Comparison of ENCODE assay signal across 8 cellular contexts in the genomic region with DNA sequence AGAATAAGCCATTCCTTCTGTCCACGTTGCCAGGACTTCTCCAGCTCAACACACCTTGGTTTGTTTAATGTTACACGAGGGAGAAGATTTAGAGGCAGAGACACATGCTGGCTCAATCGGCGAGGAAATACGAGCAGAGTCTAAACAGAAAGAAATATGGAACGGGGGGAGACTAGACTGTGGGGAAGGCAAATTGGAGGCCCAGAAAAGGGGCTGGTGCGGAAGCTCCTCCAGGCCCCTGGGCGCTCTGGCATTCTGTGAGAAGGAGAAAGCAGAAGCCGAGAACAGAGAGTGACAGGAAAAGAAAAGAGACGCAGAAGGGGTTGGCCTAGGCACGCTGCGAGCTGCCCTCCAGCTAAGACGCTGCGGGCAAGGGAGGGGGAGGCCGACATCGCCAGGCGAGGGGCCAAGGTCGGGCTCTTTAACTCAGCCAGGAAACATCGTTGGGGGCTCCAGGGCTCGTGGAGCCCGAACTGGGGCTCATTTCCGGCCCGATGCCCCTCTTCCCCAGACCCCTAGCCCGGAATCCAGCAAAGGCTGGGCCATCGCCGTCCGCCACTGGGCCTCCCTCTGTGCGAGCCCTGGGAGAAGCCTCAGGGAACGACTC. TPM values are rescaled to one million over a fixed set of nuclear protein-coding genes. Genes with fewer than 3 reads are reported as not detected.
DNase-seq lines count a peak whose midpoint lies in the region; ATAC-seq, FAIRE-seq and TF ChIP-seq lines count a peak whose summit lies in the region.

No MANE protein-coding gene starts in this region.

- no peak overlapping the region for H3K27ac ChIP-seq in cardiac muscle cell
- H3K27ac ChIP-seq in SK-N-SH (ENCODE audit: low read depth in 2 of 2, low read length in 1 of 2), result no peak overlapping the region
- no peak overlapping the region for H3K27ac ChIP-seq in pancreas

- H3K4me1 ChIP-seq in cardiac muscle cell (ENCODE audit: low read depth), result peaks cover 13% of the 10 kb centered on the region
- peaks cover 3 to 11% of the 10 kb centered on the region in 2 experiments; a peak in 1 of 4 replicates for H3K4me1 ChIP-seq in SK-N-SH (ENCODE audit: control insufficient read depth in 1 of 2, insufficient read depth in 2 of 2, low read depth in 1 of 2, low read length in 1 of 2)
- peaks cover 6 to 11% (median 8%) of the 10 kb centered on the region in 3 donors for H3K4me1 ChIP-seq in pancreas

- FAIRE-seq in pancreas (lab: Jason Lieb, UNC), result no peak

- TF ChIP-seq EP300 in SK-N-SH (IDR thresholded peaks at IDR 0.05; ENCODE audit: borderline replicate concordance in 1 of 2, low read depth in 1 of 2, low read length in 1 of 2), result no peak

- H3K36me3 ChIP-seq in cardiac muscle cell, result no peaks in the 10 kb centered on the region
- H3K36me3 ChIP-seq in SK-N-SH (replicated peaks in 1 of 2; ENCODE audit: control insufficient read depth in 1 of 2, insufficient read depth in 2 of 2, low read length in 1 of 2), result no peaks in the 10 kb centered on the region
- H3K36me3 ChIP-seq in pancreas, result no peaks in the 10 kb centered on the region

- H3K27me3 ChIP-seq in cardiac muscle cell (peaks cover 100% of the 10 kb centered on the region), SK-N-SH (ENCODE audit: insufficient read depth) (peaks cover 88% of the 10 kb centered on the region), pancreas (peaks cover 9 to 52% (median 13%) of the 10 kb centered on the region in 4 donors)

- CTCF ChIA-PET in SK-N-SH (lab: Yijun Ruan, JAX), result interaction anchor here (1.0 to 4.0 kb wide), 4 partner anchors 11 to 164 kb away, joined by 3 to 11 read pairs (median 4); no protein-coding TSS in a partner anchor

- no peak overlapping the region for H3K9ac ChIP-seq in SK-N-SH

- ATAC-seq in Right ventricle myocardium inferior (no peak), pancreas (peak; percentile 22 to 54 (median 36))

- H3K4me3 ChIP-seq in cardiac muscle cell (peak overlapping the region; percentile 28), SK-N-SH (ENCODE audit: low read depth in 2 of 2, low read length in 1 of 2) (peak overlapping the region; percentile 48 to 63), pancreas (peak overlapping the region; percentile 33 to 46 (median 46))

- POLR2A ChIA-PET in SK-N-SH (lab: Yijun Ruan, JAX), result interaction anchor here (1.1 kb wide), 1 partner anchor 10 kb away, joined by 4 read pairs; no protein-coding TSS in a partner anchor

- H2AFZ ChIP-seq in SK-N-SH (ENCODE audit: low read depth), result peak overlapping the region; percentile 85

- no peaks in the 10 kb centered on the region for H4K20me1 ChIP-seq in SK-N-SH (ENCODE audit: insufficient read depth)

- no peaks in the 10 kb centered on the region for H3F3A ChIP-seq in SK-N-SH (replicated peaks; ENCODE audit: insufficient read depth)

- H3K79me2 ChIP-seq in SK-N-SH (ENCODE audit: insufficient read depth), result no peaks in the 10 kb centered on the region

- intact Hi-C loops in Right ventricle myocardium inferior (cut with DNase I), result no loop called here
- intact Hi-C loops in pancreas (cut with DNase I), result no loop called here

- H3K9me3 ChIP-seq in cardiac muscle cell (ENCODE audit: low read depth) (no peaks in the 10 kb centered on the region), SK-N-SH (no peaks in the 10 kb centered on the region), pancreas (no peaks in the 10 kb centered on the region)

- no peaks in the 10 kb centered on the region for H3K9me2 ChIP-seq in SK-N-SH

- TF ChIP-seq RAD21 in SK-N-SH (IDR thresholded peaks at IDR 0.05; ENCODE audit: low read length), result no peak

- DNase-seq in cardiac muscle cell (ENCODE audit: low read depth in 1 of 2, low spot score in 1 of 2) (no peak), Right ventricle myocardium inferior (ENCODE audit: missing footprints) (no peak), SK-N-SH (no peak), fibroblast of peridontal ligament (ENCODE audit: extremely low read depth) (peak; percentile 14), pancreas (peak in 2 of 6 donors; percentile 9 to 81), hepatic stellate cell (ENCODE audit: low spot score) (no peak), NCI-H2029 treated with DMSO at 0.1 percent for 48 hours (lab: John Stamatoyannopoulos, UW) (no peak), Ammon's horn (ENCODE audit: low spot score) (no peak)

- TF ChIP-seq CTCF in cardiac muscle cell (IDR thresholded peaks at IDR 0.05; ENCODE audit: low read depth, low read length), result no peak
- no peak for TF ChIP-seq CTCF in SK-N-SH (IDR thresholded peaks at IDR 0.05)
- no peak for TF ChIP-seq CTCF in pancreas (IDR thresholded peaks at IDR 0.05)

- peak overlapping the region; percentile 86 for H3K4me2 ChIP-seq in SK-N-SH

- 20% methylated on average over 24 of the region's 29 CpGs for WGBS in SK-N-SH (ENCODE audit: low lambda C conversion rate)
- WGBS in pancreas, 2 donors, result 5 to 6% methylated on average over 26 to 29 of the region's 29 CpGs

TF ChIP-seq in SK-N-SH, 30 proteins besides CTCF, POLR2A, EP300 and RAD21:
- TF ChIP-seq SIN3A (IDR thresholded peaks at IDR 0.05; ENCODE audit: borderline replicate concordance, low read depth, low read length) (no peak), RFX5 (IDR thresholded peaks at IDR 0.05; ENCODE audit: low read length) (no peak), TAF1 (IDR thresholded peaks at IDR 0.05; ENCODE audit: borderline replicate concordance, low read depth, low read length) (no peak), POLR2AphosphoS5 (IDR thresholded peaks at IDR 0.05; ENCODE audit: low read depth, low read length) (no peak), FOXJ3 (CRISPR knock-in tag; IDR thresholded peaks at IDR 0.05) (no peak), JUND (IDR thresholded peaks at IDR 0.05) (no peak), MEF2A (IDR thresholded peaks at IDR 0.05; ENCODE audit: borderline replicate concordance, low read depth) (no peak), GABPA (IDR thresholded peaks at IDR 0.05; ENCODE audit: low read depth) (no peak), CHD2 (IDR thresholded peaks at IDR 0.05; ENCODE audit: low read length, partially characterized antibody) (no peak), MXI1 (IDR thresholded peaks at IDR 0.05; ENCODE audit: low read depth, low read length) (no peak), TCF12 (IDR thresholded peaks at IDR 0.05) (no peak)
- TF ChIP-seq, protein P1, sequence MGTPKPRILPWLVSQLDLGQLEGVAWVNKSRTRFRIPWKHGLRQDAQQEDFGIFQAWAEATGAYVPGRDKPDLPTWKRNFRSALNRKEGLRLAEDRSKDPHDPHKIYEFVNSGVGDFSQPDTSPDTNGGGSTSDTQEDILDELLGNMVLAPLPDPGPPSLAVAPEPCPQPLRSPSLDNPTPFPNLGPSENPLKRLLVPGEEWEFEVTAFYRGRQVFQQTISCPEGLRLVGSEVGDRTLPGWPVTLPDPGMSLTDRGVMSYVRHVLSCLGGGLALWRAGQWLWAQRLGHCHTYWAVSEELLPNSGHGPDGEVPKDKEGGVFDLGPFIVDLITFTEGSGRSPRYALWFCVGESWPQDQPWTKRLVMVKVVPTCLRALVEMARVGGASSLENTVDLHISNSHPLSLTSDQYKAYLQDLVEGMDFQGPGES (IDR thresholded peaks at IDR 0.05; ENCODE audit: low read depth, low read length), result no peak
- TF ChIP-seq, protein P2, sequence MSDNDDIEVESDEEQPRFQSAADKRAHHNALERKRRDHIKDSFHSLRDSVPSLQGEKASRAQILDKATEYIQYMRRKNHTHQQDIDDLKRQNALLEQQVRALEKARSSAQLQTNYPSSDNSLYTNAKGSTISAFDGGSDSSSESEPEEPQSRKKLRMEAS (IDR thresholded peaks at IDR 0.05; ENCODE audit: low read depth), result no peak
- TF ChIP-seq, protein P3, sequence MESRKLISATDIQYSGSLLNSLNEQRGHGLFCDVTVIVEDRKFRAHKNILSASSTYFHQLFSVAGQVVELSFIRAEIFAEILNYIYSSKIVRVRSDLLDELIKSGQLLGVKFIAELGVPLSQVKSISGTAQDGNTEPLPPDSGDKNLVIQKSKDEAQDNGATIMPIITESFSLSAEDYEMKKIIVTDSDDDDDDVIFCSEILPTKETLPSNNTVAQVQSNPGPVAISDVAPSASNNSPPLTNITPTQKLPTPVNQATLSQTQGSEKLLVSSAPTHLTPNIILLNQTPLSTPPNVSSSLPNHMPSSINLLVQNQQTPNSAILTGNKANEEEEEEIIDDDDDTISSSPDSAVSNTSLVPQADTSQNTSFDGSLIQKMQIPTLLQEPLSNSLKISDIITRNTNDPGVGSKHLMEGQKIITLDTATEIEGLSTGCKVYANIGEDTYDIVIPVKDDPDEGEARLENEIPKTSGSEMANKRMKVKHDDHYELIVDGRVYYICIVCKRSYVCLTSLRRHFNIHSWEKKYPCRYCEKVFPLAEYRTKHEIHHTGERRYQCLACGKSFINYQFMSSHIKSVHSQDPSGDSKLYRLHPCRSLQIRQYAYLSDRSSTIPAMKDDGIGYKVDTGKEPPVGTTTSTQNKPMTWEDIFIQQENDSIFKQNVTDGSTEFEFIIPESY (IDR thresholded peaks at IDR 0.05; ENCODE audit: borderline replicate concordance, low read depth), result no peak

RNA-seq across cellular contexts. Expression of a gene that starts 3.2 kb away (rescaled TPM):
- total RNA-seq in cardiac muscle cell (0.88 TPM in 1 of 2 replicates, not detected in the other), Right ventricle myocardium inferior (not detected), pancreas (under 1 TPM in 5 of 6 donors, not detected in 1; 0.03 to 0.35 (median 0.32) TPM)
- polyA plus RNA-seq in cardiac muscle cell (0.14 TPM in 1 of 2 replicates, not detected in the other), SK-N-SH (2012; rRNA removed) (0.05 and 0.15 TPM in 2 replicates), pancreas (under 1 TPM; under 0.01 to 0.04 TPM)
- 0.04 and 0.22 TPM in 2 replicates for polyA plus RNA-seq in SK-N-SH (2012; cell fraction: cytosol; rRNA removed)
- polyA plus RNA-seq in SK-N-SH (2012; cell fraction: nucleus; rRNA removed), result 0.05 and 0.10 TPM in 2 replicates
